ENCODE assay signal across 8 cellular contexts in genomic region chr14:91418387-91419043, GRCh38. TPM values are rescaled to one million over a fixed set of nuclear protein-coding genes. Genes with fewer than 3 reads are reported as not detected.
DNase-seq lines count a peak whose midpoint lies in the region; ATAC-seq and TF ChIP-seq lines count a peak whose summit lies in the region.

No MANE protein-coding gene starts in this region.

- intact Hi-C loops in activated CD8-positive, alpha-beta T cell treated with anti-CD3 and anti-CD28 coated beads for 36 hours (cut with micrococcal nuclease), result loop anchor here (1.0 to 10.0 kb wide), 4 partner anchors 46 to 191 kb away; no protein-coding TSS in a partner anchor

- peak; percentile 73 to 88 (median 83) for DNase-seq in CD8-positive, alpha-beta memory T cell
- DNase-seq in H4 (ENCODE audit: low spot score), result peak; percentile 35
- peak; percentile 58 for DNase-seq in NCI-H345 (lab: John Stamatoyannopoulos, UW)
- peak; percentile 89 for DNase-seq in activated CD8-positive, alpha-beta T cell treated with anti-CD3 and anti-CD28 coated beads for 36 hours
- DNase-seq in effector memory CD4-positive, alpha-beta T cell, result peak; percentile 67 to 72 (median 68)
- DNase-seq in mesenteric fat pad (ENCODE audit: low spot score), result peak; percentile 91
- peak; percentile 64 to 70 for DNase-seq in stimulated activated CD8-positive, alpha-beta memory T cell treated with anti-CD3 and anti-CD28 coated beads, Interleukin-15, amount 100 ng/mL, for 4 hours (ENCODE audit: low read depth in 2 of 2)

- H3K27ac Mint-ChIP-seq in CD8-positive, alpha-beta memory T cell, result peak overlapping the region; percentile 55 to 97 (median 94)
- H3K27ac Mint-ChIP-seq in activated CD8-positive, alpha-beta T cell treated with anti-CD3 and anti-CD28 coated beads for 36 hours, result peak overlapping the region; percentile 90

- peak overlapping the region; percentile 81 to 93 (median 86) for H3K4me3 Mint-ChIP-seq in CD8-positive, alpha-beta memory T cell
- H3K4me3 Mint-ChIP-seq in activated CD8-positive, alpha-beta T cell treated with anti-CD3 and anti-CD28 coated beads for 36 hours, result peak overlapping the region; percentile 72

- H3K4me3 ChIP-seq in CD8-positive, alpha-beta memory T cell (ENCODE audit: low read length), result peak overlapping the region; percentile 60
- peak overlapping the region; percentile 8 for H3K4me3 ChIP-seq in effector memory CD4-positive, alpha-beta T cell (ENCODE audit: insufficient read depth, low read depth, low read length, poor library complexity, severe bottlenecking)

- no peaks in the 10 kb centered on the region for H3K9me3 Mint-ChIP-seq in CD8-positive, alpha-beta memory T cell
- H3K9me3 Mint-ChIP-seq in activated CD8-positive, alpha-beta T cell treated with anti-CD3 and anti-CD28 coated beads for 36 hours, result no peaks in the 10 kb centered on the region

- H3K4me1 ChIP-seq in CD8-positive, alpha-beta memory T cell (ENCODE audit: insufficient read depth, low read length), result peaks cover 30% of the 10 kb centered on the region
- H3K4me1 ChIP-seq in effector memory CD4-positive, alpha-beta T cell (ENCODE audit: control insufficient read depth, insufficient read depth, low read length, poor library complexity, severe bottlenecking), result peaks cover 35% of the 10 kb centered on the region

- peak; percentile 99 for TF ChIP-seq CTCF in activated CD8-positive, alpha-beta T cell treated with anti-CD3 and anti-CD28 coated beads for 36 hours (IDR thresholded peaks at IDR 0.05)

- CTCF ChIA-PET in CD8-positive, alpha-beta memory T cell (lab: Charles Lee), result interaction anchor here (0.6 to 12.4 kb wide), 32 partner anchors 7 to 245 kb away, joined by 3 to 211 read pairs (median 5); no protein-coding TSS in a partner anchor
- CTCF ChIA-PET in activated CD8-positive, alpha-beta T cell treated with anti-CD3 and anti-CD28 coated beads for 36 hours (lab: Charles Lee), result interaction anchor here (0.6 to 13.8 kb wide), 15 partner anchors 14 to 116 kb away, joined by 3 to 155 read pairs (median 4); no protein-coding TSS in a partner anchor

- peak; percentile 54 for ATAC-seq in activated CD8-positive, alpha-beta T cell treated with anti-CD3 and anti-CD28 coated beads for 36 hours
- ATAC-seq in HG02763 (IDR thresholded peaks at IDR 0.05; ENCODE audit: unreplicated experiment), result no peak

- no peaks in the 10 kb centered on the region for H3K27me3 ChIP-seq in CD8-positive, alpha-beta memory T cell (ENCODE audit: insufficient read depth, low read length, poor library complexity, severe bottlenecking)
- no peaks in the 10 kb centered on the region for H3K27me3 ChIP-seq in effector memory CD4-positive, alpha-beta T cell (replicated peaks; ENCODE audit: control insufficient read depth, insufficient read depth, low read length, poor library complexity, severe bottlenecking)

- H3K27me3 Mint-ChIP-seq in CD8-positive, alpha-beta memory T cell, result no peaks in the 10 kb centered on the region
- H3K27me3 Mint-ChIP-seq in activated CD8-positive, alpha-beta T cell treated with anti-CD3 and anti-CD28 coated beads for 36 hours, result no peaks in the 10 kb centered on the region

- H3K9me3 ChIP-seq in CD8-positive, alpha-beta memory T cell (ENCODE audit: low read length), result no peaks in the 10 kb centered on the region
- no peaks in the 10 kb centered on the region for H3K9me3 ChIP-seq in effector memory CD4-positive, alpha-beta T cell (ENCODE audit: control insufficient read depth, low read length)

- peaks cover 34 to 48% (median 37%) of the 10 kb centered on the region in 3 donors for H3K4me1 Mint-ChIP-seq in CD8-positive, alpha-beta memory T cell
- peaks cover 29% of the 10 kb centered on the region for H3K4me1 Mint-ChIP-seq in activated CD8-positive, alpha-beta T cell treated with anti-CD3 and anti-CD28 coated beads for 36 hours (ENCODE audit: low read depth)

- peaks cover 2% of the 10 kb centered on the region for H3K36me3 ChIP-seq in CD8-positive, alpha-beta memory T cell (ENCODE audit: insufficient read depth, low read length)
- H3K36me3 ChIP-seq in effector memory CD4-positive, alpha-beta T cell (ENCODE audit: control insufficient read depth, insufficient read depth, low read length), result peaks cover 5% of the 10 kb centered on the region

- H3K36me3 Mint-ChIP-seq in CD8-positive, alpha-beta memory T cell, result peaks cover 8 to 34% (median 10%) of the 10 kb centered on the region in 3 donors
- H3K36me3 Mint-ChIP-seq in activated CD8-positive, alpha-beta T cell treated with anti-CD3 and anti-CD28 coated beads for 36 hours (ENCODE audit: low read depth), result peaks cover 28% of the 10 kb centered on the region

- POLR2A ChIA-PET in CD8-positive, alpha-beta memory T cell (lab: Charles Lee), result interaction anchor here (0.6 to 5.1 kb wide), 14 partner anchors 10 to 260 kb away, joined by 3 to 58 read pairs (median 7); no protein-coding TSS in a partner anchor
- POLR2A ChIA-PET in activated CD8-positive, alpha-beta T cell treated with anti-CD3 and anti-CD28 coated beads for 36 hours (lab: Charles Lee), result interaction anchor here (0.7 to 14.7 kb wide), 24 partner anchors 9 to 313 kb away, joined by 3 to 214 read pairs (median 4); partner anchors contain the start of genes CATSPERB, GPR68 and PPP4R3A

- H3K27ac ChIP-seq in CD8-positive, alpha-beta memory T cell (ENCODE audit: low read depth, low read length), result peak overlapping the region; percentile 29
- peak overlapping the region; percentile 66 for H3K27ac ChIP-seq in effector memory CD4-positive, alpha-beta T cell (ENCODE audit: insufficient read depth, low read length, poor library complexity, severe bottlenecking)

RNA-seq across cellular contexts. Expression of gene CCDC88C, which starts 0.9 kb away (rescaled TPM):
- 10 to 100 TPM; 71.7 to 74.1 TPM for total RNA-seq in CD8-positive, alpha-beta memory T cell
- polyA plus RNA-seq in CD8-positive, alpha-beta memory T cell, result 42.3 TPM
- 2.3 and 2.4 TPM in 2 replicates for total RNA-seq in H4 (2014; rRNA removed; shearing (Covaris generic))
- 10 to 100 TPM; 83.6 to 87.8 TPM for total RNA-seq in activated CD8-positive, alpha-beta T cell treated with anti-CD3 and anti-CD28 coated beads for 36 hours
- total RNA-seq in mesenteric fat pad, result 17.4 TPM

Comparison
In these comparisons a context has a peak if more than half of its experiments do, and no peak if none do; other contexts are left out.
1. DNase-seq: peak in every context shown above with its lines; median percentile 91 in mesenteric fat pad; 89 in activated CD8-positive, alpha-beta T cell treated with anti-CD3 and anti-CD28 coated beads for 36 hours; 83 in CD8-positive, alpha-beta memory T cell; 68 in effector memory CD4-positive, alpha-beta T cell; 67 in stimulated activated CD8-positive, alpha-beta memory T cell treated with anti-CD3 and anti-CD28 coated beads, Interleukin-15, amount 100 ng/mL, for 4 hours; 58 in NCI-H345; 35 in H4.